ENCODE assay signal across 22 cellular contexts in the genomic region with DNA sequence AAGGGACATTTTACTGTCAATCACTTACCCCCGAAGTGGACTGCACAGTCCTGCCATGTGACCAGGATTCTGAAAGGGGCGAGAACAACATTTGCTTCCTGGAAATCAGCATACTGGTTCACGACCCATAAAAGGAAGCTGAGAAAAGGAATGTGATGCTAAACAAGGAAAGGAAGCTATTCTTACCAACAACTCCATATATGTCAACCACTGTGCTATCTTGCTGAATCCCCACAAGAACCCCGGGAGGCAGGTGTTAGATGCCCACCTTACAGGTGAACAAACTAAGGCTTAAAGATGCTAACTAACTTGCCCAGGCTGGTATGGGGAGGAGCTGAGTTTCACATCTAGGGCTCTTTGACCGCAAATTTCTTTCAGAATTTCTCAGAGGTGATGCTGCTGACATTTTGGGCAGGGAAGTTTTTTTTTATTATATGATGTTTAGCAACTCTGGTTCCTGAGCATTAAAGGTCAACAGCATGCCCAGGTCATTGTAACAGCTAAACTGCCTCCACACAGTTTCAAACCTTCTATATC. TPM values are rescaled to one million over a fixed set of nuclear protein-coding genes. Genes with fewer than 3 reads are reported as not detected.
DNase-seq lines count a peak whose midpoint lies in the region; ATAC-seq and TF ChIP-seq lines count a peak whose summit lies in the region.
"Had no signal": no experiment of that assay in that cellular context is flagged by ENCODE, and none has a peak within 500 bp of the region (broad histone marks: within the 10 kb centered on the region; RNA-seq: fewer than 3 reads in every experiment).

No MANE protein-coding gene starts in this region.

- no peak for DNase-seq in activated naive CD8-positive, alpha-beta T cell treated with anti-CD3 and anti-CD28 coated beads, Interleukin-2, amount 50 U/mL, for 24 hours
- no peak for DNase-seq in activated naive CD8-positive, alpha-beta T cell treated with anti-CD3 and anti-CD28 coated beads for 36 hours
- DNase-seq in trophoblast cell (no peak), spleen (no peak)
- DNase-seq: CD4-positive, alpha-beta T cell; KBM-7; NCI-H1105 treated with DMSO at 0.1 percent for 48 hours; NCI-H146; NCI-H2029; NCI-H446 treated with DMSO at 0.1 percent for 48 hours; NCI-H526; NCI-H82; Right ventricle myocardium superior; RPMI8226 had no signal

- H3K9me3 ChIP-seq in OCI-LY3 (ENCODE audit: insufficient read depth, low read length) = no peaks in the 10 kb centered on the region
- H3K9me3 ChIP-seq in trophoblast cell (ENCODE audit: insufficient read depth, low read depth, low read length) = peaks cover 1% of the 10 kb centered on the region
- H3K9me3 ChIP-seq in spleen = no peaks in the 10 kb centered on the region
- H3K9me3 ChIP-seq: SJSA1 had no signal

- H3K4me1 Mint-ChIP-seq in activated naive CD8-positive, alpha-beta T cell treated with anti-CD3 and anti-CD28 coated beads, Interleukin-2, amount 50 U/mL, for 24 hours = no peaks in the 10 kb centered on the region
- peaks cover 2% of the 10 kb centered on the region for H3K4me1 Mint-ChIP-seq in activated naive CD8-positive, alpha-beta T cell treated with anti-CD3 and anti-CD28 coated beads for 36 hours

- H3K4ac ChIP-seq in trophoblast cell (ENCODE audit: low read depth, low read length) = no peak overlapping the region

- peak; percentile 54 for ATAC-seq in activated naive CD8-positive, alpha-beta T cell treated with anti-CD3 and anti-CD28 coated beads, Interleukin-2, amount 50 U/mL, for 24 hours
- ATAC-seq in HG03159 (IDR thresholded peaks at IDR 0.05; ENCODE audit: unreplicated experiment) (no peak), HG03442 (IDR thresholded peaks at IDR 0.05; ENCODE audit: unreplicated experiment) (no peak)

- TF ChIP-seq CTCF in OCI-LY3 (IDR thresholded peaks at IDR 0.05; ENCODE audit: low read depth, low read length) (no peak), spleen (IDR thresholded peaks at IDR 0.05 in 8 of 11, conservative IDR thresholded peaks at IDR 0.05 in 3 of 11) (no peak)

- H3K4me1 ChIP-seq in OCI-LY3 (ENCODE audit: low read length) (peaks cover 14% of the 10 kb centered on the region), trophoblast cell (ENCODE audit: control insufficient read depth in 1 of 2, insufficient read depth in 2 of 2, low read length in 2 of 2) (no peaks in the 10 kb centered on the region), spleen (no peaks in the 10 kb centered on the region)
- H3K4me1 ChIP-seq: SJSA1 had no signal

- H3K79me2 ChIP-seq in OCI-LY3 (ENCODE audit: low read length) (no peaks in the 10 kb centered on the region), trophoblast cell (ENCODE audit: control insufficient read depth, insufficient read depth, low read length, poor library complexity) (no peaks in the 10 kb centered on the region)

- no peaks in the 10 kb centered on the region for H3K9me3 Mint-ChIP-seq in activated naive CD8-positive, alpha-beta T cell treated with anti-CD3 and anti-CD28 coated beads, Interleukin-2, amount 50 U/mL, for 24 hours
- no peaks in the 10 kb centered on the region for H3K9me3 Mint-ChIP-seq in activated naive CD8-positive, alpha-beta T cell treated with anti-CD3 and anti-CD28 coated beads for 36 hours
- H3K9me3 Mint-ChIP-seq: CD4-positive, alpha-beta T cell had no signal

- H3K27ac ChIP-seq in OCI-LY3 (ENCODE audit: low read length) (no peak overlapping the region), trophoblast cell (ENCODE audit: low read depth, low read length) (no peak overlapping the region), spleen (no peak overlapping the region)
- H3K27ac ChIP-seq: SJSA1 had no signal

- H3K14ac ChIP-seq in trophoblast cell (ENCODE audit: low read length) = no peak overlapping the region

- H3K4me3 ChIP-seq in OCI-LY3 (ENCODE audit: low read length) (no peak overlapping the region), trophoblast cell (ENCODE audit: low read depth, low read length) (no peak overlapping the region), spleen (no peak overlapping the region)
- H3K4me3 ChIP-seq: SJSA1 had no signal

- no peak overlapping the region for H4K91ac ChIP-seq in trophoblast cell (ENCODE audit: low read depth, low read length)

- H3K79me1 ChIP-seq in trophoblast cell (ENCODE audit: low read length) = no peaks in the 10 kb centered on the region

- H3K36me3 ChIP-seq in OCI-LY3 (replicated peaks; ENCODE audit: low read depth, low read length) (no peaks in the 10 kb centered on the region), trophoblast cell (ENCODE audit: control insufficient read depth in 1 of 2, insufficient read depth in 2 of 2, low read length in 2 of 2) (no peaks in the 10 kb centered on the region), spleen (no peaks in the 10 kb centered on the region)
- H3K36me3 ChIP-seq: SJSA1 had no signal

- no peak overlapping the region for H3K9ac ChIP-seq in OCI-LY3 (ENCODE audit: low read length)
- peak overlapping the region; percentile 3 for H3K9ac ChIP-seq in trophoblast cell (ENCODE audit: low read length)

- no peak overlapping the region for H2BK120ac ChIP-seq in trophoblast cell (ENCODE audit: insufficient read depth, low read length, poor library complexity)

- H3K36me3 Mint-ChIP-seq in activated naive CD8-positive, alpha-beta T cell treated with anti-CD3 and anti-CD28 coated beads, Interleukin-2, amount 50 U/mL, for 24 hours (ENCODE audit: low read depth) = no peaks in the 10 kb centered on the region
- no peaks in the 10 kb centered on the region for H3K36me3 Mint-ChIP-seq in activated naive CD8-positive, alpha-beta T cell treated with anti-CD3 and anti-CD28 coated beads for 36 hours

- no peak overlapping the region for H3K23ac ChIP-seq in trophoblast cell (ENCODE audit: low read length)

- H2AFZ ChIP-seq in OCI-LY3 (ENCODE audit: low read depth, low read length) (no peak overlapping the region), trophoblast cell (ENCODE audit: insufficient read depth, low read length, poor library complexity) (no peak overlapping the region)

- H3K4me3 Mint-ChIP-seq in activated naive CD8-positive, alpha-beta T cell treated with anti-CD3 and anti-CD28 coated beads, Interleukin-2, amount 50 U/mL, for 24 hours = no peak overlapping the region
- H3K4me3 Mint-ChIP-seq in activated naive CD8-positive, alpha-beta T cell treated with anti-CD3 and anti-CD28 coated beads for 36 hours = no peak overlapping the region
- H3K4me3 Mint-ChIP-seq: CD4-positive, alpha-beta T cell had no signal

- H2BK5ac ChIP-seq in trophoblast cell (ENCODE audit: low read depth, low read length, poor library complexity) = no peak overlapping the region

- intact Hi-C loops in spleen (cut with DNase I; ENCODE audit: low total_unique reads) = no loop called here

- WGBS in trophoblast cell (ENCODE audit: extremely low coverage, insufficient coverage, insufficient read length) = no CpG with 5 or more reads among the region's 5 CpGs
- 26 to 43% (median 39%) methylated on average over 5 of the region's 5 CpGs for WGBS in spleen, 5 donors

- H3K4me2 ChIP-seq in OCI-LY3 (ENCODE audit: low read length) = peak overlapping the region; percentile 9; the same call in 1 of the 2 replicates
- no peak overlapping the region for H3K4me2 ChIP-seq in trophoblast cell (ENCODE audit: low read length)

- H4K12ac ChIP-seq in trophoblast cell (ENCODE audit: low read depth, low read length) = no peak overlapping the region

- no peak overlapping the region for H2BK12ac ChIP-seq in trophoblast cell (ENCODE audit: low read length)

- no peak overlapping the region for H3K27ac Mint-ChIP-seq in activated naive CD8-positive, alpha-beta T cell treated with anti-CD3 and anti-CD28 coated beads, Interleukin-2, amount 50 U/mL, for 24 hours
- H3K27ac Mint-ChIP-seq in activated naive CD8-positive, alpha-beta T cell treated with anti-CD3 and anti-CD28 coated beads for 36 hours = no peak overlapping the region
- H3K27ac Mint-ChIP-seq: CD4-positive, alpha-beta T cell had no signal

- H3K27me3 Mint-ChIP-seq in activated naive CD8-positive, alpha-beta T cell treated with anti-CD3 and anti-CD28 coated beads, Interleukin-2, amount 50 U/mL, for 24 hours = peaks cover 8% of the 10 kb centered on the region
- H3K27me3 Mint-ChIP-seq in activated naive CD8-positive, alpha-beta T cell treated with anti-CD3 and anti-CD28 coated beads for 36 hours = peaks cover 19% of the 10 kb centered on the region

- no peak overlapping the region for H4K8ac ChIP-seq in trophoblast cell (ENCODE audit: low read depth, low read length)

- 0 out of 2 replicates have a peak, but pooled peaks cover 5% of the 10 kb centered on the region for H4K20me1 ChIP-seq in OCI-LY3 (ENCODE audit: insufficient read depth, low read length)

- H3K27me3 ChIP-seq in OCI-LY3 (ENCODE audit: low read depth, low read length) = peaks cover 70% of the 10 kb centered on the region
- no peaks in the 10 kb centered on the region for H3K27me3 ChIP-seq in trophoblast cell (ENCODE audit: insufficient read depth, low read length)
- H3K27me3 ChIP-seq in spleen (replicated peaks in 1 of 7) = peaks cover 0 to 14% (median 0%) of the 10 kb centered on the region in 7 donors

- no peak overlapping the region for H2AK5ac ChIP-seq in trophoblast cell (ENCODE audit: low read length)

- TF ChIP-seq POLR2A in spleen (IDR thresholded peaks at IDR 0.05) = no peak

- no peak overlapping the region for H3K18ac ChIP-seq in trophoblast cell (ENCODE audit: low read length)

RNA-seq across cellular contexts. Expression of a gene that starts 16.4 kb away (rescaled TPM):
- not detected for total RNA-seq in activated naive CD8-positive, alpha-beta T cell treated with anti-CD3 and anti-CD28 coated beads for 36 hours
- not detected in 2 replicates for polyA plus RNA-seq in trophoblast cell (2013)
- total RNA-seq in spleen = not detected
- not detected for polyA plus RNA-seq in spleen
- total RNA-seq: A172; CD4-positive, alpha-beta T cell; LHCN-M2; MCF 10A; SJSA1 had no signal
- polyA plus RNA-seq: BJ had no signal

RNA-seq across cellular contexts. Expression of a gene that starts 57.8 kb away (rescaled TPM):
- total RNA-seq in activated naive CD8-positive, alpha-beta T cell treated with anti-CD3 and anti-CD28 coated beads for 36 hours = not detected
- polyA plus RNA-seq in trophoblast cell (2013) = 2.9 and 3.0 TPM in 2 replicates
- not detected for total RNA-seq in spleen
- polyA plus RNA-seq in spleen = not detected
- total RNA-seq: CD4-positive, alpha-beta T cell; LHCN-M2; MCF 10A; SJSA1 had no signal
- polyA plus RNA-seq: BJ had no signal
